ENCODE assay signal across 24 cellular contexts in the genomic region with DNA sequence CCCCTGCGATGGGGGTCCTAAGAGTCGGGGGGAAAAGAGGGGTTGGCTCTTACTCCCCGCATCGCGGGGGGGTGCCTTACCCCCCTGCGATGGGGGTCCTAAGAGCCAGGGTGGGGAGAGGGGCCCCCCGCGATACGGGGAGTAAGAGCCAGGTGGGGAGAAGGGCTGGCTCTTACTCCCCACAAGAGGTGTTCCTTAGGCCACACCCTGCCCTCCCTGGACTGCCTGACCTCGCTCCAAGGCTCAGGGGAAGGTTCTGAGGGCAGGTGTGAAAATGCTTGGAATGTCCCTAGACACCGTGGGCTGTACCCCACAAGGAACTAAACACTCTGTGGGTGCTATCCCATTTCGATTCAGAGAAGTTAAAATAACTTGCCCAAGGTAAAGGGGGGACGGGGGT. TPM values are rescaled to one million over a fixed set of nuclear protein-coding genes. Genes with fewer than 3 reads are reported as not detected.
"Had no signal": no experiment of that assay in that cellular context is flagged by ENCODE, and none has a peak within 500 bp of the region (broad histone marks: within the 10 kb centered on the region; RNA-seq: fewer than 3 reads in every experiment).

No MANE protein-coding gene starts in this region.

- H3K27me3 ChIP-seq: breast epithelium, ovary had no signal

- H3K4me3 ChIP-seq: breast epithelium, gastrocnemius medialis, hepatocyte, ovary, prostate gland, skin epidermis, upper lobe of left lung had no signal

- H3K27ac ChIP-seq: breast epithelium, gastrocnemius medialis, hepatocyte, neutrophil, ovary, prostate gland, skin epidermis, upper lobe of left lung had no signal

- H3K36me3 Mint-ChIP-seq: mesothelial cell of epicardium had no signal

- H3K36me3 ChIP-seq: breast epithelium, gastrocnemius medialis, ovary, prostate gland had no signal

- H3K4me1 ChIP-seq: breast epithelium, gastrocnemius medialis, prostate gland had no signal

- H3K9me3 ChIP-seq: breast epithelium, gastrocnemius medialis, neutrophil, ovary, prostate gland, upper lobe of left lung had no signal

- DNase-seq: activated T-cell treated with anti-CD3 and anti-CD28 coated beads, Interleukin-2, amount 50 U/mL, for 4 hours; amygdala; effector CD4-positive, alpha-beta T cell; gastrocnemius medialis; naive B cell; stimulated activated naive CD8-positive, alpha-beta T cell treated with anti-CD3 and anti-CD28 coated beads, Interleukin-15, amount 100 ng/mL, for 72 hours; substantia nigra had no signal

- H3K4me3 Mint-ChIP-seq: activated CD4-positive, alpha-beta T cell treated with anti-CD3 and anti-CD28 coated beads, Interleukin-2, amount 10 ng/mL, durations not matched to agents 24 days and 14 days; activated CD8-positive, alpha-beta T cell treated with anti-CD3 and anti-CD28 coated beads for 36 hours; activated naive CD4-positive, alpha-beta T cell treated with anti-CD3 and anti-CD28 coated beads for 36 hours; activated T-cell treated with anti-CD3 and anti-CD28 coated beads, Interleukin-2, amount 50 U/mL, for 4 hours; central memory CD8-positive, alpha-beta T cell; stimulated activated memory B cell treated with anti-CD40 and anti-IgM and Interleukin-4, amounts not matched to agents 10 μg/mL and 1 μg/mL and 100 μg/mL, for 72 hours; stimulated activated naive CD8-positive, alpha-beta T cell treated with anti-CD3 and anti-CD28 coated beads, Interleukin-15, amount 100 ng/mL, for 72 hours; T-helper 2 cell treated with Interferon-gamma antibody and Interleukin-4, amounts not matched to agents 5 μg/mL and 100 μg/mL, for 36 hours had no signal

- H3K9me3 Mint-ChIP-seq: activated CD4-positive, alpha-beta T cell treated with anti-CD3 and anti-CD28 coated beads, Interleukin-2, amount 10 ng/mL, durations not matched to agents 24 days and 14 days; activated CD8-positive, alpha-beta T cell treated with anti-CD3 and anti-CD28 coated beads for 36 hours; activated naive CD4-positive, alpha-beta T cell treated with anti-CD3 and anti-CD28 coated beads for 36 hours; activated T-cell treated with anti-CD3 and anti-CD28 coated beads, Interleukin-2, amount 50 U/mL, for 4 hours; activated T-helper 2 cell treated with anti-CD3 and anti-CD28 coated beads, Interferon-gamma antibody, Interleukin-2, Interleukin-4, amounts not matched to agents 10 μg/mL and 5 μg/mL and 100 μg/mL, durations not matched to agents 14 hours and 24 hours and 36 hours; central memory CD8-positive, alpha-beta T cell; dendritic cell treated with granulocyte-macrophage colony-stimulating factor and Interleukin-4, amounts not matched to agents 40 ng/mL and 50 ng/mL, for 4 days; mesothelial cell of epicardium; naive B cell; nephron progenitor cell; stimulated activated memory B cell treated with anti-CD40 and anti-IgM and Interleukin-4, amounts not matched to agents 10 μg/mL and 1 μg/mL and 100 μg/mL, for 72 hours; stimulated activated naive CD8-positive, alpha-beta T cell treated with anti-CD3 and anti-CD28 coated beads, Interleukin-15, amount 100 ng/mL, for 72 hours; T-helper 2 cell treated with Interferon-gamma antibody and Interleukin-4, amounts not matched to agents 5 μg/mL and 100 μg/mL, for 36 hours had no signal

- H3K27ac Mint-ChIP-seq: activated CD4-positive, alpha-beta T cell treated with anti-CD3 and anti-CD28 coated beads, Interleukin-2, amount 10 ng/mL, durations not matched to agents 24 days and 14 days; activated CD8-positive, alpha-beta T cell treated with anti-CD3 and anti-CD28 coated beads for 36 hours; activated naive CD4-positive, alpha-beta T cell treated with anti-CD3 and anti-CD28 coated beads for 36 hours; activated T-helper 2 cell treated with anti-CD3 and anti-CD28 coated beads, Interferon-gamma antibody, Interleukin-2, Interleukin-4, amounts not matched to agents 10 μg/mL and 5 μg/mL and 100 μg/mL, durations not matched to agents 14 hours and 24 hours and 36 hours; mesothelial cell of epicardium; nephron progenitor cell; stimulated activated naive CD8-positive, alpha-beta T cell treated with anti-CD3 and anti-CD28 coated beads, Interleukin-15, amount 100 ng/mL, for 72 hours; T-helper 2 cell treated with Interferon-gamma antibody and Interleukin-4, amounts not matched to agents 5 μg/mL and 100 μg/mL, for 36 hours had no signal

RNA-seq across cellular contexts. Expression of a gene that starts 14.1 kb away (rescaled TPM):
- total RNA-seq: activated CD4-positive, alpha-beta T cell treated with anti-CD3 and anti-CD28 coated beads, Interleukin-2, amount 10 ng/mL, durations not matched to agents 24 days and 14 days; activated naive CD4-positive, alpha-beta T cell treated with anti-CD3 and anti-CD28 coated beads for 36 hours; activated T-helper 2 cell treated with anti-CD3 and anti-CD28 coated beads, Interferon-gamma antibody, Interleukin-2, Interleukin-4, amounts not matched to agents 10 μg/mL and 5 μg/mL and 100 μg/mL, durations not matched to agents 14 hours and 24 hours and 36 hours had no signal
